ENCODE assay signal across 10 cellular contexts in genomic region chr10:70602665-70603438, GRCh38. TPM values are rescaled to one million over a fixed set of nuclear protein-coding genes. Genes with fewer than 3 reads are reported as not detected.
A peak's percentile ranks its signal among the peaks of the same experiment; 100 is the strongest.
DNase-seq lines count a peak whose midpoint lies in the region; ATAC-seq and TF ChIP-seq lines count a peak whose summit lies in the region.
"Had no signal": no experiment of that assay in that cellular context is flagged by ENCODE, and none has a peak within 500 bp of the region (broad histone marks: within the 10 kb centered on the region; RNA-seq: fewer than 3 reads in every experiment).

TSS of gene PRF1 (minus strand) at chr10:70602741. CDS start at chr10:70600902, 1,839 bp downstream.

- peak; percentile 78 to 94 (median 86) for DNase-seq in CD8-positive, alpha-beta memory T cell
- peak; percentile 89 for DNase-seq in activated CD4-positive, alpha-beta T cell treated with anti-CD3 and anti-CD28 coated beads, Interleukin-2, amount 10 ng/mL, durations not matched to agents 7 days and 5 days
- peak; percentile 71 to 84 for DNase-seq in central memory CD8-positive, alpha-beta T cell (ENCODE audit: low spot score in 2 of 2)
- DNase-seq in stimulated activated CD4-positive, alpha-beta T cell treated with anti-CD3 and anti-CD28 coated beads, Interleukin-1b, Interleukin-23, amount 100 ng/mL, for 4 hours (ENCODE audit: low read depth in 2 of 2): peak; percentile 39 to 43
- DNase-seq in MM.1S: no peak
- DNase-seq in SIG-M5 treated with dmso at 0.1 percent for 504 hours (lab: John Stamatoyannopoulos, UW; ENCODE audit: unreplicated experiment): no peak
- no peak for DNase-seq in NCI-H2107 treated with DMSO at 0.1 percent for 48 hours (lab: John Stamatoyannopoulos, UW; ENCODE audit: unreplicated experiment)
- DNase-seq: NCI-H2107 had no signal

- no peaks in the 10 kb centered on the region for H3K9me3 ChIP-seq in CD8-positive, alpha-beta memory T cell (ENCODE audit: low read length)
- no peaks in the 10 kb centered on the region for H3K9me3 ChIP-seq in MM.1S (replicated peaks; ENCODE audit: insufficient read depth, low read length)

- H3K27me3 ChIP-seq in CD8-positive, alpha-beta memory T cell (ENCODE audit: insufficient read depth, low read length, poor library complexity, severe bottlenecking): no peaks in the 10 kb centered on the region
- H3K27me3 ChIP-seq in MM.1S (replicated peaks; ENCODE audit: insufficient read depth, low read length): no peaks in the 10 kb centered on the region

- H3K4me2 ChIP-seq in MM.1S (ENCODE audit: low read depth, low read length): no peak within 1 kb of the TSS

- no peaks in the 10 kb centered on the region for H4K20me1 ChIP-seq in MM.1S (ENCODE audit: insufficient read depth, low read length)

- TF ChIP-seq CTCF in MM.1S (IDR thresholded peaks at IDR 0.05; ENCODE audit: low read length): no peak

- peaks cover 57 to 78% (median 59%) of the 10 kb centered on the region in 3 donors for H3K4me1 Mint-ChIP-seq in CD8-positive, alpha-beta memory T cell
- peaks cover 41% of the 10 kb centered on the region for H3K4me1 Mint-ChIP-seq in activated CD4-positive, alpha-beta T cell treated with anti-CD3 and anti-CD28 coated beads, Interleukin-2, amount 10 ng/mL, durations not matched to agents 7 days and 5 days
- peaks cover 64% of the 10 kb centered on the region for H3K4me1 Mint-ChIP-seq in central memory CD8-positive, alpha-beta T cell

- no peaks in the 10 kb centered on the region for H3K9me2 ChIP-seq in MM.1S (replicated peaks; ENCODE audit: insufficient read depth, low read length)

- H2AFZ ChIP-seq in MM.1S (ENCODE audit: low read length): no peak within 1 kb of the TSS

- CTCF ChIA-PET in CD8-positive, alpha-beta memory T cell (lab: Charles Lee): interaction anchor here (0.6 to 2.8 kb wide), 7 partner anchors 11 to 156 kb away, joined by 3 to 15 read pairs (median 4); no protein-coding TSS in a partner anchor
- CTCF ChIA-PET in activated CD4-positive, alpha-beta T cell treated with anti-CD3 and anti-CD28 coated beads, Interleukin-2, amount 10 ng/mL, durations not matched to agents 7 days and 5 days (lab: Charles Lee): interaction anchor here (0.7 to 2.4 kb wide), 3 partner anchors 9 to 42 kb away, joined by 3 to 9 read pairs (median 4); no protein-coding TSS in a partner anchor

- H3K79me2 ChIP-seq in MM.1S (ENCODE audit: low read length): no peaks in the 10 kb centered on the region

- peak within 1 kb of the TSS; percentile 70 for H3K27ac ChIP-seq in CD8-positive, alpha-beta memory T cell (ENCODE audit: low read depth, low read length)
- H3K27ac ChIP-seq in MM.1S (ENCODE audit: low read length): no peak within 1 kb of the TSS

- no peaks in the 10 kb centered on the region for H3F3A ChIP-seq in MM.1S (ENCODE audit: insufficient read depth, low read length)

- H3K36me3 Mint-ChIP-seq in CD8-positive, alpha-beta memory T cell: peaks cover 9 to 40% (median 21%) of the 10 kb centered on the region in 3 donors
- H3K36me3 Mint-ChIP-seq in activated CD4-positive, alpha-beta T cell treated with anti-CD3 and anti-CD28 coated beads, Interleukin-2, amount 10 ng/mL, durations not matched to agents 7 days and 5 days (ENCODE audit: low read depth): peaks cover 27% of the 10 kb centered on the region
- peaks cover 50% of the 10 kb centered on the region for H3K36me3 Mint-ChIP-seq in central memory CD8-positive, alpha-beta T cell (ENCODE audit: insufficient read depth)

- H3K27me3 Mint-ChIP-seq in CD8-positive, alpha-beta memory T cell: no peaks in the 10 kb centered on the region
- H3K27me3 Mint-ChIP-seq in activated CD4-positive, alpha-beta T cell treated with anti-CD3 and anti-CD28 coated beads, Interleukin-2, amount 10 ng/mL, durations not matched to agents 7 days and 5 days: no peaks in the 10 kb centered on the region
- no peaks in the 10 kb centered on the region for H3K27me3 Mint-ChIP-seq in central memory CD8-positive, alpha-beta T cell

- peak within 1 kb of the TSS; percentile 66 for H3K4me3 ChIP-seq in CD8-positive, alpha-beta memory T cell (ENCODE audit: low read length)
- no peak within 1 kb of the TSS for H3K4me3 ChIP-seq in MM.1S (ENCODE audit: low read length)

- H3K9me3 Mint-ChIP-seq in CD8-positive, alpha-beta memory T cell: peaks cover 0 to 4% (median 0%) of the 10 kb centered on the region in 5 donors
- H3K9me3 Mint-ChIP-seq in activated CD4-positive, alpha-beta T cell treated with anti-CD3 and anti-CD28 coated beads, Interleukin-2, amount 10 ng/mL, durations not matched to agents 7 days and 5 days: peaks cover 4% of the 10 kb centered on the region
- H3K9me3 Mint-ChIP-seq in central memory CD8-positive, alpha-beta T cell: peaks cover 5% of the 10 kb centered on the region

- peak; percentile 92 for ATAC-seq in central memory CD8-positive, alpha-beta T cell (replicated peaks; ENCODE audit: extremely low read depth, poor library complexity, severe bottlenecking)
- ATAC-seq in HG03159 (IDR thresholded peaks at IDR 0.05; ENCODE audit: unreplicated experiment): no peak

- H3K36me3 ChIP-seq in CD8-positive, alpha-beta memory T cell (ENCODE audit: insufficient read depth, low read length): peaks cover 10% of the 10 kb centered on the region
- H3K36me3 ChIP-seq in MM.1S (replicated peaks; ENCODE audit: insufficient read depth, low read length): no peaks in the 10 kb centered on the region

- H3K4me1 ChIP-seq in CD8-positive, alpha-beta memory T cell (ENCODE audit: insufficient read depth, low read length): peaks cover 61% of the 10 kb centered on the region
- no peaks in the 10 kb centered on the region for H3K4me1 ChIP-seq in MM.1S (ENCODE audit: low read length)

- POLR2A ChIA-PET in CD8-positive, alpha-beta memory T cell (lab: Charles Lee): interaction anchor here (0.6 to 2.1 kb wide), 8 partner anchors 10 to 285 kb away, joined by 3 to 14 read pairs (median 4); no protein-coding TSS in a partner anchor
- POLR2A ChIA-PET in activated CD4-positive, alpha-beta T cell treated with anti-CD3 and anti-CD28 coated beads, Interleukin-2, amount 10 ng/mL, durations not matched to agents 7 days and 5 days (lab: Charles Lee): no interaction called here

- peak within 1 kb of the TSS; percentile 91 to 99 (median 97) for H3K27ac Mint-ChIP-seq in CD8-positive, alpha-beta memory T cell
- peak within 1 kb of the TSS; percentile 98 for H3K27ac Mint-ChIP-seq in activated CD4-positive, alpha-beta T cell treated with anti-CD3 and anti-CD28 coated beads, Interleukin-2, amount 10 ng/mL, durations not matched to agents 7 days and 5 days
- H3K27ac Mint-ChIP-seq in central memory CD8-positive, alpha-beta T cell (ENCODE audit: low read depth): peak within 1 kb of the TSS; percentile 91

- no peak within 1 kb of the TSS for H3K9ac ChIP-seq in MM.1S (ENCODE audit: low read length)

- H3K4me3 Mint-ChIP-seq in CD8-positive, alpha-beta memory T cell: peak within 1 kb of the TSS; percentile 94 to 100 (median 99)
- peak within 1 kb of the TSS; percentile 99 for H3K4me3 Mint-ChIP-seq in activated CD4-positive, alpha-beta T cell treated with anti-CD3 and anti-CD28 coated beads, Interleukin-2, amount 10 ng/mL, durations not matched to agents 7 days and 5 days
- peak within 1 kb of the TSS; percentile 96 for H3K4me3 Mint-ChIP-seq in central memory CD8-positive, alpha-beta T cell

RNA-seq across cellular contexts. Expression of gene PRF1, which starts in this region (rescaled TPM):
- 10 to 100 TPM; 94.8 to 95.7 TPM for total RNA-seq in CD8-positive, alpha-beta memory T cell
- polyA plus RNA-seq in CD8-positive, alpha-beta memory T cell: 762 TPM
- 100 to 1,000 TPM in 1 of 2 experiments, 10 to 100 TPM in 1; 99.9 to 116 TPM for total RNA-seq in activated CD4-positive, alpha-beta T cell treated with anti-CD3 and anti-CD28 coated beads, Interleukin-2, amount 10 ng/mL, durations not matched to agents 7 days and 5 days
- polyA plus RNA-seq: BJ had no signal

Comparison
In these comparisons a context has a peak if more than half of its experiments do, and no peak if none do; other contexts are left out.
1. DNase-seq: peak in CD8-positive, alpha-beta memory T cell (5 of 5), activated CD4-positive, alpha-beta T cell treated with anti-CD3 and anti-CD28 coated beads, Interleukin-2, amount 10 ng/mL, durations not matched to agents 7 days and 5 days (single experiment), central memory CD8-positive, alpha-beta T cell (2 of 2) and stimulated activated CD4-positive, alpha-beta T cell treated with anti-CD3 and anti-CD28 coated beads, Interleukin-1b, Interleukin-23, amount 100 ng/mL, for 4 hours (2 of 2); none in MM.1S (single experiment), SIG-M5 treated with dmso at 0.1 percent for 504 hours (single experiment) and NCI-H2107 treated with DMSO at 0.1 percent for 48 hours (single experiment).
2. Peak in every context shown above with its lines, with median percentiles within 50 percentile points of each other: H3K27ac Mint-ChIP-seq and H3K4me3 Mint-ChIP-seq.